1 cellular context compared by ENCODE assay signal in the genomic region with DNA sequence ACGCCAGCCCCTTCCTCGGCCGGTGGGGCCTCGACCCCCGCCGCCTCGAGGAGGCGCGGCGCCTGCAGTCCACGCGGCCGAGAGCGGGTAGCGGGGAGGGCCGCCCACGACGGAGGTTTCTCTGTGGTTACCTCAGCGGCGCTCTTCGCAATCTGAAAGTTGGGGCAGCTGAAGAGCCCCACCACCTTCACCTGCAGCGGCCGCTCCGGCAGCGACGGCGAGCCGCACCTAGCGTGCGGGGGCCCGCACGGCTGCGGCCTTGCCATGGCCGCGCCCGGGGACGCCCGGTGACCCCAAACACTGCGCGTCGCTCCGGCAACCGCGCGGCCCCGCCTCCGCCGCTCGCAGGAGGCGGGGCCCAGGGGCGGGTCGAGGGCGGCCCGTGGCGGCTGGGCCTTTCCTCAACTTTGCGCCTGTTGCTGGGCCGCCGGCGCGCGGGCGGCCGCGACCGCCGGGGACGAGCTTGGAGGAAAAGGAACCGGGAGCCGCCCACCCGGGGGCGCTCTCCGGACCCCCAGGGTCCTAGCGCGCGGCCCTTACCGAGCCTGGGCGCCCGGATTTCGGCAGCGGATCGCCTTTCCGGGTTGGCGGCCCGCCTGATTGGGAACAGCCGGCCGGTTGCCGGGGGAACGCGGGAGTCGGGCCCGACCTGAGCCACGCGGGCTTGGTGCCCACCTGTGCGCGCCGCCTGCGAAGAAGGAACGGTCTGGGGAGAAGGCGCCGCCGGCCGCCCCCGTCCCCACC.
TF ChIP-seq lines count a peak whose summit lies in the region.

A gene (minus strand): TSS at position 304 of the 744 bp plus-strand sequence. CDS start 38 bp downstream, at position 266.
A gene with protein sequence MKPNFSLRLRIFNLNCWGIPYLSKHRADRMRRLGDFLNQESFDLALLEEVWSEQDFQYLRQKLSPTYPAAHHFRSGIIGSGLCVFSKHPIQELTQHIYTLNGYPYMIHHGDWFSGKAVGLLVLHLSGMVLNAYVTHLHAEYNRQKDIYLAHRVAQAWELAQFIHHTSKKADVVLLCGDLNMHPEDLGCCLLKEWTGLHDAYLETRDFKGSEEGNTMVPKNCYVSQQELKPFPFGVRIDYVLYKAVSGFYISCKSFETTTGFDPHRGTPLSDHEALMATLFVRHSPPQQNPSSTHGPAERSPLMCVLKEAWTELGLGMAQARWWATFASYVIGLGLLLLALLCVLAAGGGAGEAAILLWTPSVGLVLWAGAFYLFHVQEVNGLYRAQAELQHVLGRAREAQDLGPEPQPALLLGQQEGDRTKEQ (plus strand): TSS at position 400 of the 744 bp plus-strand sequence. CDS start 398 bp downstream, outside the sequence.

TF ChIP-seq in HEK293, 187 proteins besides CTCF, POLR2A, EP300 and RAD21 (continued from another document and continues in another):
- TF ChIP-seq, protein P1, sequence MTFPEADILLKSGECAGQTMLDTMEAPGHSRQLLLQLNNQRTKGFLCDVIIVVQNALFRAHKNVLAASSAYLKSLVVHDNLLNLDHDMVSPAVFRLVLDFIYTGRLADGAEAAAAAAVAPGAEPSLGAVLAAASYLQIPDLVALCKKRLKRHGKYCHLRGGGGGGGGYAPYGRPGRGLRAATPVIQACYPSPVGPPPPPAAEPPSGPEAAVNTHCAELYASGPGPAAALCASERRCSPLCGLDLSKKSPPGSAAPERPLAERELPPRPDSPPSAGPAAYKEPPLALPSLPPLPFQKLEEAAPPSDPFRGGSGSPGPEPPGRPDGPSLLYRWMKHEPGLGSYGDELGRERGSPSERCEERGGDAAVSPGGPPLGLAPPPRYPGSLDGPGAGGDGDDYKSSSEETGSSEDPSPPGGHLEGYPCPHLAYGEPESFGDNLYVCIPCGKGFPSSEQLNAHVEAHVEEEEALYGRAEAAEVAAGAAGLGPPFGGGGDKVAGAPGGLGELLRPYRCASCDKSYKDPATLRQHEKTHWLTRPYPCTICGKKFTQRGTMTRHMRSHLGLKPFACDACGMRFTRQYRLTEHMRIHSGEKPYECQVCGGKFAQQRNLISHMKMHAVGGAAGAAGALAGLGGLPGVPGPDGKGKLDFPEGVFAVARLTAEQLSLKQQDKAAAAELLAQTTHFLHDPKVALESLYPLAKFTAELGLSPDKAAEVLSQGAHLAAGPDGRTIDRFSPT (tag by site-specific recombination; IDR thresholded peaks at IDR 0.05): no peak
- peak; percentile 90 for TF ChIP-seq SCRT2 (tag by site-specific recombination; IDR thresholded peaks at IDR 0.05)
- TF ChIP-seq, protein P2, sequence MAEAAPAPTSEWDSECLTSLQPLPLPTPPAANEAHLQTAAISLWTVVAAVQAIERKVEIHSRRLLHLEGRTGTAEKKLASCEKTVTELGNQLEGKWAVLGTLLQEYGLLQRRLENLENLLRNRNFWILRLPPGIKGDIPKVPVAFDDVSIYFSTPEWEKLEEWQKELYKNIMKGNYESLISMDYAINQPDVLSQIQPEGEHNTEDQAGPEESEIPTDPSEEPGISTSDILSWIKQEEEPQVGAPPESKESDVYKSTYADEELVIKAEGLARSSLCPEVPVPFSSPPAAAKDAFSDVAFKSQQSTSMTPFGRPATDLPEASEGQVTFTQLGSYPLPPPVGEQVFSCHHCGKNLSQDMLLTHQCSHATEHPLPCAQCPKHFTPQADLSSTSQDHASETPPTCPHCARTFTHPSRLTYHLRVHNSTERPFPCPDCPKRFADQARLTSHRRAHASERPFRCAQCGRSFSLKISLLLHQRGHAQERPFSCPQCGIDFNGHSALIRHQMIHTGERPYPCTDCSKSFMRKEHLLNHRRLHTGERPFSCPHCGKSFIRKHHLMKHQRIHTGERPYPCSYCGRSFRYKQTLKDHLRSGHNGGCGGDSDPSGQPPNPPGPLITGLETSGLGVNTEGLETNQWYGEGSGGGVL (tag by site-specific recombination; IDR thresholded peaks at IDR 0.05): peak; percentile 27; the same call in 1 of the 2 replicates
- peak; percentile 32; the same call in 1 of the 2 replicates for TF ChIP-seq ZNF391 (tag by site-specific recombination; IDR thresholded peaks at IDR 0.05; ENCODE audit: borderline replicate concordance, low read depth)
- TF ChIP-seq KLF8 (tag by site-specific recombination; IDR thresholded peaks at IDR 0.05): peak; percentile 46; the same call in 1 of the 2 replicates
- TF ChIP-seq, protein P3, sequence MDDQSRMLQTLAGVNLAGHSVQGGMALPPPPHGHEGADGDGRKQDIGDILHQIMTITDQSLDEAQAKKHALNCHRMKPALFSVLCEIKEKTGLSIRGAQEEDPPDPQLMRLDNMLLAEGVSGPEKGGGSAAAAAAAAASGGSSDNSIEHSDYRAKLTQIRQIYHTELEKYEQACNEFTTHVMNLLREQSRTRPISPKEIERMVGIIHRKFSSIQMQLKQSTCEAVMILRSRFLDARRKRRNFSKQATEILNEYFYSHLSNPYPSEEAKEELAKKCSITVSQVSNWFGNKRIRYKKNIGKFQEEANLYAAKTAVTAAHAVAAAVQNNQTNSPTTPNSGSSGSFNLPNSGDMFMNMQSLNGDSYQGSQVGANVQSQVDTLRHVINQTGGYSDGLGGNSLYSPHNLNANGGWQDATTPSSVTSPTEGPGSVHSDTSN (CRISPR knock-in tag; IDR thresholded peaks at IDR 0.05): peak; percentile 53; the same call in 1 of the 2 replicates
- no peak for TF ChIP-seq ZNF132 (tag by site-specific recombination; IDR thresholded peaks at IDR 0.05; ENCODE audit: borderline replicate concordance)
- peak; percentile 53; the same call in 1 of the 2 replicates for TF ChIP-seq ZBTB20 (tag by site-specific recombination; IDR thresholded peaks at IDR 0.05)
- peak; percentile 5; the same call in 1 of the 2 replicates for TF ChIP-seq ZIC2 (tag by site-specific recombination; IDR thresholded peaks at IDR 0.05)
- TF ChIP-seq ZNF707 (tag by site-specific recombination; IDR thresholded peaks at IDR 0.05): no peak
- TF ChIP-seq, protein P4, sequence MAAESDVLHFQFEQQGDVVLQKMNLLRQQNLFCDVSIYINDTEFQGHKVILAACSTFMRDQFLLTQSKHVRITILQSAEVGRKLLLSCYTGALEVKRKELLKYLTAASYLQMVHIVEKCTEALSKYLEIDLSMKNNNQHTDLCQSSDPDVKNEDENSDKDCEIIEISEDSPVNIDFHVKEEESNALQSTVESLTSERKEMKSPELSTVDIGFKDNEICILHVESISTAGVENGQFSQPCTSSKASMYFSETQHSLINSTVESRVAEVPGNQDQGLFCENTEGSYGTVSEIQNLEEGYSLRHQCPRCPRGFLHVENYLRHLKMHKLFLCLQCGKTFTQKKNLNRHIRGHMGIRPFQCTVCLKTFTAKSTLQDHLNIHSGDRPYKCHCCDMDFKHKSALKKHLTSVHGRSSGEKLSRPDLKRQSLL (tag by site-specific recombination; IDR thresholded peaks at IDR 0.05): no peak
- TF ChIP-seq ZBTB17 (tag by site-specific recombination; IDR thresholded peaks at IDR 0.05): peak; percentile 12; the same call in 1 of the 2 replicates
- TF ChIP-seq KLF10 (tag by site-specific recombination; IDR thresholded peaks at IDR 0.05): peak; percentile 90
- TF ChIP-seq, protein P5, sequence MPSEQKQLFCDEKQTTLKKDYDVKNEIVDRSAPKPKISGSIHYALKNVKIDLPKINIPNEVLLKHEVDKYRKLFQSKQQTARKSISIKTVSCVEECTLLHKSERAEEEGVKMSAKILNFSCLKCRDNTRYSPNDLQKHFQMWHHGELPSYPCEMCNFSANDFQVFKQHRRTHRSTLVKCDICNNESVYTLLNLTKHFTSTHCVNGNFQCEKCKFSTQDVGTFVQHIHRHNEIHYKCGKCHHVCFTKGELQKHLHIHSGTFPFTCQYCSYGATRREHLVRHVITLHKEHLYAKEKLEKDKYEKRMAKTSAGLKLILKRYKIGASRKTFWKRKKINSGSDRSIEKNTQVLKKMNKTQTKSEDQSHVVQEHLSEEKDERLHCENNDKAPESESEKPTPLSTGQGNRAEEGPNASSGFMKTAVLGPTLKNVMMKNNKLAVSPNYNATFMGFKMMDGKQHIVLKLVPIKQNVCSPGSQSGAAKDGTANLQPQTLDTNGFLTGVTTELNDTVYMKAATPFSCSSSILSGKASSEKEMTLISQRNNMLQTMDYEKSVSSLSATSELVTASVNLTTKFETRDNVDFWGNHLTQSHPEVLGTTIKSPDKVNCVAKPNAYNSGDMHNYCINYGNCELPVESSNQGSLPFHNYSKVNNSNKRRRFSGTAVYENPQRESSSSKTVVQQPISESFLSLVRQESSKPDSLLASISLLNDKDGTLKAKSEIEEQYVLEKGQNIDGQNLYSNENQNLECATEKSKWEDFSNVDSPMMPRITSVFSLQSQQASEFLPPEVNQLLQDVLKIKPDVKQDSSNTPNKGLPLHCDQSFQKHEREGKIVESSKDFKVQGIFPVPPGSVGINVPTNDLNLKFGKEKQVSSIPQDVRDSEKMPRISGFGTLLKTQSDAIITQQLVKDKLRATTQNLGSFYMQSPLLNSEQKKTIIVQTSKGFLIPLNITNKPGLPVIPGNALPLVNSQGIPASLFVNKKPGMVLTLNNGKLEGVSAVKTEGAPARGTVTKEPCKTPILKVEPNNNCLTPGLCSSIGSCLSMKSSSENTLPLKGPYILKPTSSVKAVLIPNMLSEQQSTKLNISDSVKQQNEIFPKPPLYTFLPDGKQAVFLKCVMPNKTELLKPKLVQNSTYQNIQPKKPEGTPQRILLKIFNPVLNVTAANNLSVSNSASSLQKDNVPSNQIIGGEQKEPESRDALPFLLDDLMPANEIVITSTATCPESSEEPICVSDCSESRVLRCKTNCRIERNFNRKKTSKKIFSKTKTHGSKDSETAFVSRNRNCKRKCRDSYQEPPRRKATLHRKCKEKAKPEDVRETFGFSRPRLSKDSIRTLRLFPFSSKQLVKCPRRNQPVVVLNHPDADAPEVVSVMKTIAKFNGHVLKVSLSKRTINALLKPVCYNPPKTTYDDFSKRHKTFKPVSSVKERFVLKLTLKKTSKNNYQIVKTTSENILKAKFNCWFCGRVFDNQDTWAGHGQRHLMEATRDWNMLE (tag by site-specific recombination; conservative IDR thresholded peaks at IDR 0.05; ENCODE audit: low read depth): 0 out of 2 replicates have a peak, but pooled peaks have one; percentile 28
- 0 out of 2 replicates have a peak, but pooled peaks have one; percentile 32 for TF ChIP-seq ZNF785 (tag by site-specific recombination; IDR thresholded peaks at IDR 0.05)
- TF ChIP-seq ZEB2 (tag by site-specific recombination; IDR thresholded peaks at IDR 0.05): peak; percentile 68; the same call in 1 of the 2 replicates
- TF ChIP-seq ZNF544 (tag by site-specific recombination; IDR thresholded peaks at IDR 0.05): no peak
- TF ChIP-seq YY2 (tag by site-specific recombination; IDR thresholded peaks at IDR 0.05): peak; percentile 44; the same call in 1 of the 2 replicates
- TF ChIP-seq ZFP69B (tag by site-specific recombination; IDR thresholded peaks at IDR 0.05): no peak
- peak; percentile 60 for TF ChIP-seq EGR2 (tag by site-specific recombination; IDR thresholded peaks at IDR 0.05; ENCODE audit: low read depth)
- TF ChIP-seq KLF1 (tag by site-specific recombination; IDR thresholded peaks at IDR 0.05): peak; percentile 53; the same call in 1 of the 2 replicates
- TF ChIP-seq, protein P6, sequence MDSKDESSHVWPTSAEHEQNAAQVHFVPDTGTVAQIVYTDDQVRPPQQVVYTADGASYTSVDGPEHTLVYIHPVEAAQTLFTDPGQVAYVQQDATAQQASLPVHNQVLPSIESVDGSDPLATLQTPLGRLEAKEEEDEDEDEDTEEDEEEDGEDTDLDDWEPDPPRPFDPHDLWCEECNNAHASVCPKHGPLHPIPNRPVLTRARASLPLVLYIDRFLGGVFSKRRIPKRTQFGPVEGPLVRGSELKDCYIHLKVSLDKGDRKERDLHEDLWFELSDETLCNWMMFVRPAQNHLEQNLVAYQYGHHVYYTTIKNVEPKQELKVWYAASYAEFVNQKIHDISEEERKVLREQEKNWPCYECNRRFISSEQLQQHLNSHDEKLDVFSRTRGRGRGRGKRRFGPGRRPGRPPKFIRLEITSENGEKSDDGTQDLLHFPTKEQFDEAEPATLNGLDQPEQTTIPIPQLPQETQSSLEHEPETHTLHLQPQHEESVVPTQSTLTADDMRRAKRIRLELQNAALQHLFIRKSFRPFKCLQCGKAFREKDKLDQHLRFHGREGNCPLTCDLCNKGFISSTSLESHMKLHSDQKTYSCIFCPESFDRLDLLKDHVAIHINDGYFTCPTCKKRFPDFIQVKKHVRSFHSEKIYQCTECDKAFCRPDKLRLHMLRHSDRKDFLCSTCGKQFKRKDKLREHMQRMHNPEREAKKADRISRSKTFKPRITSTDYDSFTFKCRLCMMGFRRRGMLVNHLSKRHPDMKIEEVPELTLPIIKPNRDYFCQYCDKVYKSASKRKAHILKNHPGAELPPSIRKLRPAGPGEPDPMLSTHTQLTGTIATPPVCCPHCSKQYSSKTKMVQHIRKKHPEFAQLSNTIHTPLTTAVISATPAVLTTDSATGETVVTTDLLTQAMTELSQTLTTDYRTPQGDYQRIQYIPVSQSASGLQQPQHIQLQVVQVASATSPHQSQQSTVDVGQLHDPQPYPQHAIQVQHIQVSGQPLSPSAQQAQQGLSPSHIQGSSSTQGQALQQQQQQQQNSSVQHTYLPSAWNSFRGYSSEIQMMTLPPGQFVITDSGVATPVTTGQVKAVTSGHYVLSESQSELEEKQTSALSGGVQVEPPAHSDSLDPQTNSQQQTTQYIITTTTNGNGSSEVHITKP (tag by site-specific recombination; IDR thresholded peaks at IDR 0.05): peak; percentile 86
- TF ChIP-seq ZNF610 (tag by site-specific recombination; IDR thresholded peaks at IDR 0.05; ENCODE audit: borderline replicate concordance): peak; percentile 18; the same call in 1 of the 2 replicates
- TF ChIP-seq WT1 (tag by site-specific recombination; IDR thresholded peaks at IDR 0.05): no peak
- TF ChIP-seq SP2 (tag by site-specific recombination; IDR thresholded peaks at IDR 0.05): peak; percentile 45
- TF ChIP-seq, protein P7, sequence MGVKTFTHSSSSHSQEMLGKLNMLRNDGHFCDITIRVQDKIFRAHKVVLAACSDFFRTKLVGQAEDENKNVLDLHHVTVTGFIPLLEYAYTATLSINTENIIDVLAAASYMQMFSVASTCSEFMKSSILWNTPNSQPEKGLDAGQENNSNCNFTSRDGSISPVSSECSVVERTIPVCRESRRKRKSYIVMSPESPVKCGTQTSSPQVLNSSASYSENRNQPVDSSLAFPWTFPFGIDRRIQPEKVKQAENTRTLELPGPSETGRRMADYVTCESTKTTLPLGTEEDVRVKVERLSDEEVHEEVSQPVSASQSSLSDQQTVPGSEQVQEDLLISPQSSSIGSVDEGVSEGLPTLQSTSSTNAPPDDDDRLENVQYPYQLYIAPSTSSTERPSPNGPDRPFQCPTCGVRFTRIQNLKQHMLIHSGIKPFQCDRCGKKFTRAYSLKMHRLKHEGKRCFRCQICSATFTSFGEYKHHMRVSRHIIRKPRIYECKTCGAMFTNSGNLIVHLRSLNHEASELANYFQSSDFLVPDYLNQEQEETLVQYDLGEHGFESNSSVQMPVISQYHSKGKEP (tag by site-specific recombination; IDR thresholded peaks at IDR 0.05): 0 out of 2 replicates have a peak, but pooled peaks have one; percentile 60
